In the genomic region with DNA sequence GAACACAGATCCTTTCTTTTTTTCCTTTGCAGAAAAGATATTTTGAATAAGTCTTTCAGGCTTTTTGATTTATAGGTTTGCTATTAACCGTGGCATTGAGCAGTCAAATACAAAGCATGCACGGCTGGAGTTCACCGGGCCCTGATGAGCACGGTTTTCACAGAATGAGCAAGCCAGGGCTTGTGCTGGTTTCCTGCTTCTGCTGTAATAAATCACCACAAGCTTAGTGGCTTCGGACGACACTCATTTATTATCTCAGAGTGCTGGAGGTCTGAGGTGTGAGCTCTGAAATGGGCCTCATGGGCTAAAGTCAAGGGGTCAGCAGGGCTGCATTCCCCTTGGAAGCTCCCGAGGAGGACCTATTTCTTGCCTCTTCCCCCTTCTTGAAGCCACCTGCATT, we compare ENCODE assay signal across 1 cellular context.
A peak's percentile ranks its signal among the peaks of the same experiment; 100 is the strongest.
TF ChIP-seq lines count a peak whose summit lies in the region.

No MANE protein-coding gene starts in this region.

TF ChIP-seq in HEK293, 187 proteins besides CTCF, POLR2A, EP300 and RAD21 (continued from another document and continues in another):
- TF ChIP-seq, protein P1, sequence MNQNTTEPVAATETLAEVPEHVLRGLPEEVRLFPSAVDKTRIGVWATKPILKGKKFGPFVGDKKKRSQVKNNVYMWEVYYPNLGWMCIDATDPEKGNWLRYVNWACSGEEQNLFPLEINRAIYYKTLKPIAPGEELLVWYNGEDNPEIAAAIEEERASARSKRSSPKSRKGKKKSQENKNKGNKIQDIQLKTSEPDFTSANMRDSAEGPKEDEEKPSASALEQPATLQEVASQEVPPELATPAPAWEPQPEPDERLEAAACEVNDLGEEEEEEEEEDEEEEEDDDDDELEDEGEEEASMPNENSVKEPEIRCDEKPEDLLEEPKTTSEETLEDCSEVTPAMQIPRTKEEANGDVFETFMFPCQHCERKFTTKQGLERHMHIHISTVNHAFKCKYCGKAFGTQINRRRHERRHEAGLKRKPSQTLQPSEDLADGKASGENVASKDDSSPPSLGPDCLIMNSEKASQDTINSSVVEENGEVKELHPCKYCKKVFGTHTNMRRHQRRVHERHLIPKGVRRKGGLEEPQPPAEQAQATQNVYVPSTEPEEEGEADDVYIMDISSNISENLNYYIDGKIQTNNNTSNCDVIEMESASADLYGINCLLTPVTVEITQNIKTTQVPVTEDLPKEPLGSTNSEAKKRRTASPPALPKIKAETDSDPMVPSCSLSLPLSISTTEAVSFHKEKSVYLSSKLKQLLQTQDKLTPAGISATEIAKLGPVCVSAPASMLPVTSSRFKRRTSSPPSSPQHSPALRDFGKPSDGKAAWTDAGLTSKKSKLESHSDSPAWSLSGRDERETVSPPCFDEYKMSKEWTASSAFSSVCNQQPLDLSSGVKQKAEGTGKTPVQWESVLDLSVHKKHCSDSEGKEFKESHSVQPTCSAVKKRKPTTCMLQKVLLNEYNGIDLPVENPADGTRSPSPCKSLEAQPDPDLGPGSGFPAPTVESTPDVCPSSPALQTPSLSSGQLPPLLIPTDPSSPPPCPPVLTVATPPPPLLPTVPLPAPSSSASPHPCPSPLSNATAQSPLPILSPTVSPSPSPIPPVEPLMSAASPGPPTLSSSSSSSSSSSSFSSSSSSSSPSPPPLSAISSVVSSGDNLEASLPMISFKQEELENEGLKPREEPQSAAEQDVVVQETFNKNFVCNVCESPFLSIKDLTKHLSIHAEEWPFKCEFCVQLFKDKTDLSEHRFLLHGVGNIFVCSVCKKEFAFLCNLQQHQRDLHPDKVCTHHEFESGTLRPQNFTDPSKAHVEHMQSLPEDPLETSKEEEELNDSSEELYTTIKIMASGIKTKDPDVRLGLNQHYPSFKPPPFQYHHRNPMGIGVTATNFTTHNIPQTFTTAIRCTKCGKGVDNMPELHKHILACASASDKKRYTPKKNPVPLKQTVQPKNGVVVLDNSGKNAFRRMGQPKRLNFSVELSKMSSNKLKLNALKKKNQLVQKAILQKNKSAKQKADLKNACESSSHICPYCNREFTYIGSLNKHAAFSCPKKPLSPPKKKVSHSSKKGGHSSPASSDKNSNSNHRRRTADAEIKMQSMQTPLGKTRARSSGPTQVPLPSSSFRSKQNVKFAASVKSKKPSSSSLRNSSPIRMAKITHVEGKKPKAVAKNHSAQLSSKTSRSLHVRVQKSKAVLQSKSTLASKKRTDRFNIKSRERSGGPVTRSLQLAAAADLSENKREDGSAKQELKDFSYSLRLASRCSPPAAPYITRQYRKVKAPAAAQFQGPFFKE (tag by site-specific recombination; IDR thresholded peaks at IDR 0.05; ENCODE audit: borderline replicate concordance), result no peak
- TF ChIP-seq ZBTB20 (tag by site-specific recombination; IDR thresholded peaks at IDR 0.05) (no peak), ZNF394 (tag by site-specific recombination; IDR thresholded peaks at IDR 0.05; ENCODE audit: borderline replicate concordance) (no peak), ZNF391 (tag by site-specific recombination; IDR thresholded peaks at IDR 0.05; ENCODE audit: borderline replicate concordance, low read depth) (no peak), ZNF558 (tag by site-specific recombination; IDR thresholded peaks at IDR 0.05) (no peak), ZBTB8A (tag by site-specific recombination; IDR thresholded peaks at IDR 0.05) (0 out of 2 replicates have a peak, but pooled peaks have one; percentile 29), ZBTB48 (tag by site-specific recombination; IDR thresholded peaks at IDR 0.05) (no peak), ZNF221 (tag by site-specific recombination; IDR thresholded peaks at IDR 0.05; ENCODE audit: borderline replicate concordance) (no peak), ZNF548 (tag by site-specific recombination; IDR thresholded peaks at IDR 0.05) (no peak), ZNF530 (tag by site-specific recombination; IDR thresholded peaks at IDR 0.05; ENCODE audit: low read depth) (no peak), HOXC10 (CRISPR knock-in tag; IDR thresholded peaks at IDR 0.05) (no peak), ZNF10 (tag by site-specific recombination; IDR thresholded peaks at IDR 0.05) (peak; percentile 48; the same call in 1 of the 2 replicates), ZNF48 (tag by site-specific recombination; IDR thresholded peaks at IDR 0.05) (no peak), TRIM28 (IDR thresholded peaks at IDR 0.05; ENCODE audit: borderline replicate concordance, low read length) (no peak), ZNF626 (tag by site-specific recombination; IDR thresholded peaks at IDR 0.05) (no peak), ZFP41 (tag by site-specific recombination; IDR thresholded peaks at IDR 0.05; ENCODE audit: borderline replicate concordance) (no peak), ZNF426 (tag by site-specific recombination; IDR thresholded peaks at IDR 0.05) (no peak), ZNF747 (tag by site-specific recombination; IDR thresholded peaks at IDR 0.05) (no peak), ZNF404 (tag by site-specific recombination; IDR thresholded peaks at IDR 0.05) (no peak), OSR2 (tag by site-specific recombination; IDR thresholded peaks at IDR 0.05) (peak; percentile 64), MYNN (tag by site-specific recombination; IDR thresholded peaks at IDR 0.05; ENCODE audit: borderline replicate concordance) (no peak), ZNF366 (tag by site-specific recombination; conservative IDR thresholded peaks at IDR 0.05) (0 out of 2 replicates have a peak, but pooled peaks have one; percentile 21), ZNF629 (tag by site-specific recombination; IDR thresholded peaks at IDR 0.05) (peak; percentile 31; the same call in 1 of the 2 replicates), SETDB1 (IDR thresholded peaks at IDR 0.05; ENCODE audit: insufficient read length, low read length) (peak; percentile 73), GLIS1 (tag by site-specific recombination; IDR thresholded peaks at IDR 0.05) (peak; percentile 34), ZNF19 (tag by site-specific recombination; IDR thresholded peaks at IDR 0.05; ENCODE audit: low read depth) (no peak), FEZF1 (tag by site-specific recombination; IDR thresholded peaks at IDR 0.05) (peak; percentile 74), ZFP3 (tag by site-specific recombination; IDR thresholded peaks at IDR 0.05; ENCODE audit: low read depth) (no peak), REPIN1 (tag by site-specific recombination; IDR thresholded peaks at IDR 0.05; ENCODE audit: low read depth) (no peak), SP7 (tag by site-specific recombination; IDR thresholded peaks at IDR 0.05) (peak; percentile 66), EGR2 (tag by site-specific recombination; IDR thresholded peaks at IDR 0.05; ENCODE audit: low read depth) (no peak), ZNF792 (tag by site-specific recombination; IDR thresholded peaks at IDR 0.05) (no peak)
- TF ChIP-seq, protein P2, sequence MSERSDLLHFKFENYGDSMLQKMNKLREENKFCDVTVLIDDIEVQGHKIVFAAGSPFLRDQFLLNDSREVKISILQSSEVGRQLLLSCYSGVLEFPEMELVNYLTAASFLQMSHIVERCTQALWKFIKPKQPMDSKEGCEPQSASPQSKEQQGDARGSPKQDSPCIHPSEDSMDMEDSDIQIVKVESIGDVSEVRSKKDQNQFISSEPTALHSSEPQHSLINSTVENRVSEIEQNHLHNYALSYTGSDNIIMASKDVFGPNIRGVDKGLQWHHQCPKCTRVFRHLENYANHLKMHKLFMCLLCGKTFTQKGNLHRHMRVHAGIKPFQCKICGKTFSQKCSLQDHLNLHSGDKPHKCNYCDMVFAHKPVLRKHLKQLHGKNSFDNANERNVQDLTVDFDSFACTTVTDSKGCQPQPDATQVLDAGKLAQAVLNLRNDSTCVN (tag by site-specific recombination; optimal IDR thresholded peaks at IDR 0.05), result no peak
- TF ChIP-seq, protein P3, sequence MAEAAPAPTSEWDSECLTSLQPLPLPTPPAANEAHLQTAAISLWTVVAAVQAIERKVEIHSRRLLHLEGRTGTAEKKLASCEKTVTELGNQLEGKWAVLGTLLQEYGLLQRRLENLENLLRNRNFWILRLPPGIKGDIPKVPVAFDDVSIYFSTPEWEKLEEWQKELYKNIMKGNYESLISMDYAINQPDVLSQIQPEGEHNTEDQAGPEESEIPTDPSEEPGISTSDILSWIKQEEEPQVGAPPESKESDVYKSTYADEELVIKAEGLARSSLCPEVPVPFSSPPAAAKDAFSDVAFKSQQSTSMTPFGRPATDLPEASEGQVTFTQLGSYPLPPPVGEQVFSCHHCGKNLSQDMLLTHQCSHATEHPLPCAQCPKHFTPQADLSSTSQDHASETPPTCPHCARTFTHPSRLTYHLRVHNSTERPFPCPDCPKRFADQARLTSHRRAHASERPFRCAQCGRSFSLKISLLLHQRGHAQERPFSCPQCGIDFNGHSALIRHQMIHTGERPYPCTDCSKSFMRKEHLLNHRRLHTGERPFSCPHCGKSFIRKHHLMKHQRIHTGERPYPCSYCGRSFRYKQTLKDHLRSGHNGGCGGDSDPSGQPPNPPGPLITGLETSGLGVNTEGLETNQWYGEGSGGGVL (tag by site-specific recombination; IDR thresholded peaks at IDR 0.05), result no peak
- TF ChIP-seq, protein P4, sequence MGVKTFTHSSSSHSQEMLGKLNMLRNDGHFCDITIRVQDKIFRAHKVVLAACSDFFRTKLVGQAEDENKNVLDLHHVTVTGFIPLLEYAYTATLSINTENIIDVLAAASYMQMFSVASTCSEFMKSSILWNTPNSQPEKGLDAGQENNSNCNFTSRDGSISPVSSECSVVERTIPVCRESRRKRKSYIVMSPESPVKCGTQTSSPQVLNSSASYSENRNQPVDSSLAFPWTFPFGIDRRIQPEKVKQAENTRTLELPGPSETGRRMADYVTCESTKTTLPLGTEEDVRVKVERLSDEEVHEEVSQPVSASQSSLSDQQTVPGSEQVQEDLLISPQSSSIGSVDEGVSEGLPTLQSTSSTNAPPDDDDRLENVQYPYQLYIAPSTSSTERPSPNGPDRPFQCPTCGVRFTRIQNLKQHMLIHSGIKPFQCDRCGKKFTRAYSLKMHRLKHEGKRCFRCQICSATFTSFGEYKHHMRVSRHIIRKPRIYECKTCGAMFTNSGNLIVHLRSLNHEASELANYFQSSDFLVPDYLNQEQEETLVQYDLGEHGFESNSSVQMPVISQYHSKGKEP (tag by site-specific recombination; IDR thresholded peaks at IDR 0.05), result no peak
- TF ChIP-seq, protein P5, sequence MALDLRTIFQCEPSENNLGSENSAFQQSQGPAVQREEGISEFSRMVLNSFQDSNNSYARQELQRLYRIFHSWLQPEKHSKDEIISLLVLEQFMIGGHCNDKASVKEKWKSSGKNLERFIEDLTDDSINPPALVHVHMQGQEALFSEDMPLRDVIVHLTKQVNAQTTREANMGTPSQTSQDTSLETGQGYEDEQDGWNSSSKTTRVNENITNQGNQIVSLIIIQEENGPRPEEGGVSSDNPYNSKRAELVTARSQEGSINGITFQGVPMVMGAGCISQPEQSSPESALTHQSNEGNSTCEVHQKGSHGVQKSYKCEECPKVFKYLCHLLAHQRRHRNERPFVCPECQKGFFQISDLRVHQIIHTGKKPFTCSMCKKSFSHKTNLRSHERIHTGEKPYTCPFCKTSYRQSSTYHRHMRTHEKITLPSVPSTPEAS (tag by site-specific recombination; IDR thresholded peaks at IDR 0.05), result no peak
- TF ChIP-seq, protein P6, sequence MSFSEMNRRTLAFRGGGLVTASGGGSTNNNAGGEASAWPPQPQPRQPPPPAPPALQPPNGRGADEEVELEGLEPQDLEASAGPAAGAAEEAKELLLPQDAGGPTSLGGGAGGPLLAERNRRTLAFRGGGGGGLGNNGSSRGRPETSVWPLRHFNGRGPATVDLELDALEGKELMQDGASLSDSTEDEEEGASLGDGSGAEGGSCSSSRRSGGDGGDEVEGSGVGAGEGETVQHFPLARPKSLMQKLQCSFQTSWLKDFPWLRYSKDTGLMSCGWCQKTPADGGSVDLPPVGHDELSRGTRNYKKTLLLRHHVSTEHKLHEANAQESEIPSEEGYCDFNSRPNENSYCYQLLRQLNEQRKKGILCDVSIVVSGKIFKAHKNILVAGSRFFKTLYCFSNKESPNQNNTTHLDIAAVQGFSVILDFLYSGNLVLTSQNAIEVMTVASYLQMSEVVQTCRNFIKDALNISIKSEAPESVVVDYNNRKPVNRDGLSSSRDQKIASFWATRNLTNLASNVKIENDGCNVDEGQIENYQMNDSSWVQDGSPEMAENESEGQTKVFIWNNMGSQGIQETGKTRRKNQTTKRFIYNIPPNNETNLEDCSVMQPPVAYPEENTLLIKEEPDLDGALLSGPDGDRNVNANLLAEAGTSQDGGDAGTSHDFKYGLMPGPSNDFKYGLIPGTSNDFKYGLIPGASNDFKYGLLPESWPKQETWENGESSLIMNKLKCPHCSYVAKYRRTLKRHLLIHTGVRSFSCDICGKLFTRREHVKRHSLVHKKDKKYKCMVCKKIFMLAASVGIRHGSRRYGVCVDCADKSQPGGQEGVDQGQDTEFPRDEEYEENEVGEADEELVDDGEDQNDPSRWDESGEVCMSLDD (tag by site-specific recombination; IDR thresholded peaks at IDR 0.05), result no peak
- TF ChIP-seq, protein P7, sequence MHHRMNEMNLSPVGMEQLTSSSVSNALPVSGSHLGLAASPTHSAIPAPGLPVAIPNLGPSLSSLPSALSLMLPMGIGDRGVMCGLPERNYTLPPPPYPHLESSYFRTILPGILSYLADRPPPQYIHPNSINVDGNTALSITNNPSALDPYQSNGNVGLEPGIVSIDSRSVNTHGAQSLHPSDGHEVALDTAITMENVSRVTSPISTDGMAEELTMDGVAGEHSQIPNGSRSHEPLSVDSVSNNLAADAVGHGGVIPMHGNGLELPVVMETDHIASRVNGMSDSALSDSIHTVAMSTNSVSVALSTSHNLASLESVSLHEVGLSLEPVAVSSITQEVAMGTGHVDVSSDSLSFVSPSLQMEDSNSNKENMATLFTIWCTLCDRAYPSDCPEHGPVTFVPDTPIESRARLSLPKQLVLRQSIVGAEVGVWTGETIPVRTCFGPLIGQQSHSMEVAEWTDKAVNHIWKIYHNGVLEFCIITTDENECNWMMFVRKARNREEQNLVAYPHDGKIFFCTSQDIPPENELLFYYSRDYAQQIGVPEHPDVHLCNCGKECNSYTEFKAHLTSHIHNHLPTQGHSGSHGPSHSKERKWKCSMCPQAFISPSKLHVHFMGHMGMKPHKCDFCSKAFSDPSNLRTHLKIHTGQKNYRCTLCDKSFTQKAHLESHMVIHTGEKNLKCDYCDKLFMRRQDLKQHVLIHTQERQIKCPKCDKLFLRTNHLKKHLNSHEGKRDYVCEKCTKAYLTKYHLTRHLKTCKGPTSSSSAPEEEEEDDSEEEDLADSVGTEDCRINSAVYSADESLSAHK (tag by site-specific recombination; IDR thresholded peaks at IDR 0.05), result no peak
- TF ChIP-seq, protein P8, sequence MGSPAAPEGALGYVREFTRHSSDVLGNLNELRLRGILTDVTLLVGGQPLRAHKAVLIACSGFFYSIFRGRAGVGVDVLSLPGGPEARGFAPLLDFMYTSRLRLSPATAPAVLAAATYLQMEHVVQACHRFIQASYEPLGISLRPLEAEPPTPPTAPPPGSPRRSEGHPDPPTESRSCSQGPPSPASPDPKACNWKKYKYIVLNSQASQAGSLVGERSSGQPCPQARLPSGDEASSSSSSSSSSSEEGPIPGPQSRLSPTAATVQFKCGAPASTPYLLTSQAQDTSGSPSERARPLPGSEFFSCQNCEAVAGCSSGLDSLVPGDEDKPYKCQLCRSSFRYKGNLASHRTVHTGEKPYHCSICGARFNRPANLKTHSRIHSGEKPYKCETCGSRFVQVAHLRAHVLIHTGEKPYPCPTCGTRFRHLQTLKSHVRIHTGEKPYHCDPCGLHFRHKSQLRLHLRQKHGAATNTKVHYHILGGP (tag by site-specific recombination; IDR thresholded peaks at IDR 0.05), result no peak
- TF ChIP-seq, protein P9, sequence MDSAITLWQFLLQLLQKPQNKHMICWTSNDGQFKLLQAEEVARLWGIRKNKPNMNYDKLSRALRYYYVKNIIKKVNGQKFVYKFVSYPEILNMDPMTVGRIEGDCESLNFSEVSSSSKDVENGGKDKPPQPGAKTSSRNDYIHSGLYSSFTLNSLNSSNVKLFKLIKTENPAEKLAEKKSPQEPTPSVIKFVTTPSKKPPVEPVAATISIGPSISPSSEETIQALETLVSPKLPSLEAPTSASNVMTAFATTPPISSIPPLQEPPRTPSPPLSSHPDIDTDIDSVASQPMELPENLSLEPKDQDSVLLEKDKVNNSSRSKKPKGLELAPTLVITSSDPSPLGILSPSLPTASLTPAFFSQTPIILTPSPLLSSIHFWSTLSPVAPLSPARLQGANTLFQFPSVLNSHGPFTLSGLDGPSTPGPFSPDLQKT (IDR thresholded peaks at IDR 0.05; ENCODE audit: borderline replicate concordance, low read depth, low read length), result no peak
